ENCODE assay signal across 8 cellular contexts in the genomic region with DNA sequence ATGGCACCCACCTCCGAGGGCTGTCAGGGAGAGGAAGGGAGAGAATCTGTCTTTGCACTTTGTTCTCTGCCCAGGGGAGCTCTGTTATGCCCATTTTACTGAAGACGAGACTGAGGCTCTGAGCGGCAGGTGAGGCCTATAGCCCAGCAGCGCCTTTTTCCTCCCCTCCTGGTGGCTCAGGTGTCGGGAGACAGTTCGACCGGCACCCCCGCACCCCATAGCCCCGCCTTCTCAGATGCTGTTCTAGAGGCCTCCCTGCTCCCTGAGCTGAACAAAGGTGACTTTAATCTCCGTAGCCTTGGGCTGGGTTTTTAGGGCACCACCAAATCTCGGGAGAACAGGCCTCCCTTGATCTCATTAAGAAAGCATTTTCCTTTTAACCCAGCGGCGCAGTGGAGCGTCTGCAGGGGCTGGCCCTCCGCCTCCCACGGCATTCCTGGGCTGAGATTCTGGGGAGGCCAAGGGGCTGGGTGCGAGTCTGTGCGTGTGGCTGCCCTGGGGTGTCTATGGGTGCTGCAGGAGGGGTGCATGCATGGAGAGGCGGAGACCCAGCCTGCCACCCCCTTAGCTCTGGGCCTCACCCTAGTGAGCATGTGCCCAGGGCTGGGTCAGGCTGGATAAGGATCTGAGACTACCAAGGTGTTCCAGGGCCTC. TPM values are rescaled to one million over a fixed set of nuclear protein-coding genes. Genes with fewer than 3 reads are reported as not detected.
A peak's percentile ranks its signal among the peaks of the same experiment; 100 is the strongest.
DNase-seq lines count a peak whose midpoint lies in the region; ATAC-seq and TF ChIP-seq lines count a peak whose summit lies in the region.

No MANE protein-coding gene starts in this region.

- DNase-seq in NCI-H2081 (lab: John Stamatoyannopoulos, UW) (peak; percentile 57 to 70), NCI-H2081 treated with DMSO at 0.1 percent for 48 hours (lab: John Stamatoyannopoulos, UW) (no peak), RPMI7951 (ENCODE audit: low read depth) (peak; percentile 80), nephron progenitor cell (no peak), GOT3 (lab: John Stamatoyannopoulos, UW) (no peak), NCI-H1694 treated with DMSO at 0.1 percent for 48 hours (lab: John Stamatoyannopoulos, UW) (no peak)
- no peak for DNase-seq in effector memory CD8-positive, alpha-beta T cell

- no peaks in the 10 kb centered on the region for H3K9me3 Mint-ChIP-seq in effector memory CD8-positive, alpha-beta T cell
- H3K9me3 Mint-ChIP-seq in nephron progenitor cell, result no peaks in the 10 kb centered on the region

- peaks cover 26 to 43% of the 10 kb centered on the region in 2 donors for H3K4me1 Mint-ChIP-seq in effector memory CD8-positive, alpha-beta T cell (ENCODE audit: low read depth in 2 of 2)
- peaks cover 44% of the 10 kb centered on the region for H3K4me1 Mint-ChIP-seq in nephron progenitor cell

- no peak for ATAC-seq in effector memory CD8-positive, alpha-beta T cell (replicated peaks)
- ATAC-seq in GM21360 (IDR thresholded peaks at IDR 0.05; ENCODE audit: unreplicated experiment), result no peak

- peaks cover 78% of the 10 kb centered on the region for H3K36me3 Mint-ChIP-seq in effector memory CD8-positive, alpha-beta T cell (ENCODE audit: insufficient read depth)
- no peaks in the 10 kb centered on the region for H3K36me3 Mint-ChIP-seq in nephron progenitor cell (ENCODE audit: low read depth)

- peak overlapping the region; percentile 95 to 98 for H3K4me3 Mint-ChIP-seq in effector memory CD8-positive, alpha-beta T cell
- H3K4me3 Mint-ChIP-seq in nephron progenitor cell, result peak overlapping the region; percentile 71

- H3K27me3 Mint-ChIP-seq in effector memory CD8-positive, alpha-beta T cell, result no peaks in the 10 kb centered on the region
- peaks cover 8% of the 10 kb centered on the region for H3K27me3 Mint-ChIP-seq in nephron progenitor cell (ENCODE audit: low read depth, poor library complexity)

- peak overlapping the region; percentile 91 to 97 for H3K27ac Mint-ChIP-seq in effector memory CD8-positive, alpha-beta T cell
- no peak overlapping the region for H3K27ac Mint-ChIP-seq in nephron progenitor cell

- no peak for TF ChIP-seq CTCF in nephron progenitor cell (IDR thresholded peaks at IDR 0.05)

RNA-seq across cellular contexts. Expression of gene LFNG, which starts 3.3 kb away (rescaled TPM):
- total RNA-seq in RPMI7951 (2014; rRNA removed; shearing (Covaris generic)), result 19.1 and 28.5 TPM in 2 replicates

RNA-seq across cellular contexts. Expression of gene BRAT1, which starts 32.4 kb away (rescaled TPM):
- 22.6 and 28.8 TPM in 2 replicates for total RNA-seq in RPMI7951 (2014; rRNA removed; shearing (Covaris generic))

RNA-seq across cellular contexts. Expression of gene IQCE, which starts 35.9 kb away (rescaled TPM):
- total RNA-seq in RPMI7951 (2014; rRNA removed; shearing (Covaris generic)), result 10.1 and 14.8 TPM in 2 replicates

RNA-seq across cellular contexts. Expression of gene GRIFIN, which starts 46.7 kb away (rescaled TPM):
- total RNA-seq in RPMI7951 (2014; rRNA removed; shearing (Covaris generic)), result not detected in 2 replicates

Comparison
In these comparisons a context has a peak if more than half of its experiments do, and no peak if none do; other contexts are left out.
1. DNase-seq: peak in NCI-H2081 (2 of 2) and RPMI7951 (single experiment); none in NCI-H2081 treated with DMSO at 0.1 percent for 48 hours (single experiment), effector memory CD8-positive, alpha-beta T cell (0 of 3), nephron progenitor cell (single experiment), GOT3 (single experiment) and NCI-H1694 treated with DMSO at 0.1 percent for 48 hours (single experiment).